11 cellular contexts compared by ENCODE assay signal in genomic region chr20:2217857-2218529, GRCh38.
DNase-seq lines count a peak whose midpoint lies in the region; ATAC-seq and TF ChIP-seq lines count a peak whose summit lies in the region.
"Had no signal": no experiment of that assay in that cellular context is flagged by ENCODE, and none has a peak within 500 bp of the region (broad histone marks: within the 10 kb centered on the region; RNA-seq: fewer than 3 reads in every experiment).

No MANE protein-coding gene starts in this region.

- POLR2A ChIA-PET in naive thymus-derived CD4-positive, alpha-beta T cell (lab: Charles Lee): no interaction called here

- peak overlapping the region; percentile 75; the same call in 1 of the 2 replicates for H2AFZ ChIP-seq in Karpas-422 (ENCODE audit: low read length)
- H2AFZ ChIP-seq: GM23338 had no signal

- H3K4me3 ChIP-seq in GM06990 (replicated peaks; ENCODE audit: low read depth, low read length) (no peak overlapping the region), Karpas-422 (ENCODE audit: low read length) (no peak overlapping the region), SJCRH30 (no peak overlapping the region)
- no peak overlapping the region for H3K4me3 ChIP-seq in naive thymus-derived CD4-positive, alpha-beta T cell (ENCODE audit: low read length)
- H3K4me3 ChIP-seq: GM23338 had no signal

- H3K4me1 ChIP-seq in Karpas-422 (ENCODE audit: low read length) (no peaks in the 10 kb centered on the region), SJCRH30 (no peaks in the 10 kb centered on the region)
- no peaks in the 10 kb centered on the region for H3K4me1 ChIP-seq in naive thymus-derived CD4-positive, alpha-beta T cell (ENCODE audit: control insufficient read depth in 2 of 2, insufficient read depth in 2 of 2, low read length in 2 of 2)

- H3K9me3 ChIP-seq in Karpas-422 (ENCODE audit: low read length) (no peaks in the 10 kb centered on the region), SJCRH30 (replicated peaks) (no peaks in the 10 kb centered on the region)
- peaks cover 0 to 2% (median 0%) of the 10 kb centered on the region in 3 experiments for H3K9me3 ChIP-seq in naive thymus-derived CD4-positive, alpha-beta T cell (ENCODE audit: control insufficient read depth in 2 of 3, low read length in 3 of 3)

- CTCF ChIA-PET in naive thymus-derived CD4-positive, alpha-beta T cell (lab: Charles Lee): no interaction called here

- H3K9me3 Mint-ChIP-seq in naive thymus-derived CD4-positive, alpha-beta T cell: peaks cover 0 to 21% (median 6%) of the 10 kb centered on the region in 11 donors

- no peaks in the 10 kb centered on the region for H3K9me2 ChIP-seq in Karpas-422 (replicated peaks; ENCODE audit: insufficient read depth, low read length)

- H3K36me3 ChIP-seq in GM06990 (ENCODE audit: control insufficient read depth, insufficient read depth, low read length) (no peaks in the 10 kb centered on the region), Karpas-422 (ENCODE audit: insufficient read depth, low read length) (no peaks in the 10 kb centered on the region), SJCRH30 (no peaks in the 10 kb centered on the region)
- H3K36me3 ChIP-seq in naive thymus-derived CD4-positive, alpha-beta T cell (ENCODE audit: control insufficient read depth in 2 of 3, insufficient read depth in 3 of 3, low read length in 3 of 3): no peaks in the 10 kb centered on the region

- peaks cover 0 to 18% (median 5%) of the 10 kb centered on the region in 5 donors for H3K27me3 Mint-ChIP-seq in naive thymus-derived CD4-positive, alpha-beta T cell

- peaks cover 0 to 12% (median 5%) of the 10 kb centered on the region in 7 donors for H3K4me1 Mint-ChIP-seq in naive thymus-derived CD4-positive, alpha-beta T cell

- H3K79me2 ChIP-seq in Karpas-422 (ENCODE audit: low read length): no peaks in the 10 kb centered on the region

- H3K27me3 ChIP-seq in GM06990 (replicated peaks; ENCODE audit: control insufficient read depth, insufficient read depth, low read length): no peaks in the 10 kb centered on the region
- no peaks in the 10 kb centered on the region for H3K27me3 ChIP-seq in Karpas-422 (ENCODE audit: low read length)
- no peaks in the 10 kb centered on the region for H3K27me3 ChIP-seq in naive thymus-derived CD4-positive, alpha-beta T cell (ENCODE audit: control insufficient read depth in 2 of 2, insufficient read depth in 2 of 2, low read length in 2 of 2)
- no peaks in the 10 kb centered on the region for H3K27me3 ChIP-seq in SJCRH30

- no peak overlapping the region for H3K4me2 ChIP-seq in Karpas-422 (ENCODE audit: low read depth, low read length, poor library complexity, severe bottlenecking)
- H3K4me2 ChIP-seq: GM23338 had no signal

- peak overlapping the region in 1 of 9 donors; percentile 4 for H3K27ac Mint-ChIP-seq in naive thymus-derived CD4-positive, alpha-beta T cell
- H3K27ac Mint-ChIP-seq: GM23338 had no signal

- H3K4me3 Mint-ChIP-seq in naive thymus-derived CD4-positive, alpha-beta T cell: no peak overlapping the region
- H3K4me3 Mint-ChIP-seq: GM23338 had no signal

- H4K20me1 ChIP-seq in Karpas-422 (ENCODE audit: insufficient read depth, low read depth, low read length): no peaks in the 10 kb centered on the region

- intact Hi-C loops in naive thymus-derived CD4-positive, alpha-beta T cell (cut with micrococcal nuclease): no loop called here

- peaks cover 0 to 6% (median 0%) of the 10 kb centered on the region in 5 donors for H3K36me3 Mint-ChIP-seq in naive thymus-derived CD4-positive, alpha-beta T cell

- peak; percentile 40 for DNase-seq in GM06990 (ENCODE audit: extremely low read depth, insufficient read length)
- DNase-seq in Karpas-422: peak; percentile 57
- DNase-seq in activated T-cell treated with anti-CD3 and anti-CD28 coated beads for 48 hours (ENCODE audit: low read depth): peak; percentile 9
- no peak for DNase-seq in naive thymus-derived CD4-positive, alpha-beta T cell
- DNase-seq in SJCRH30: no peak
- DNase-seq: activated CD4-positive, alpha-beta T cell treated with anti-CD3 and anti-CD28 coated beads, Interleukin-2, amount 50 U/mL, for 1 hour; NCI-H1930 had no signal

- H3K27ac ChIP-seq in Karpas-422 (ENCODE audit: low read length): no peak overlapping the region
- no peak overlapping the region for H3K27ac ChIP-seq in naive thymus-derived CD4-positive, alpha-beta T cell (ENCODE audit: low read depth, low read length)
- H3K27ac ChIP-seq in SJCRH30: no peak overlapping the region

- no peak for TF ChIP-seq CTCF in GM06990 (IDR thresholded peaks at IDR 0.05; ENCODE audit: insufficient read depth, low read length, poor library complexity, severe bottlenecking)

- no peak overlapping the region for H3K9ac ChIP-seq in Karpas-422 (ENCODE audit: low read length)

- ATAC-seq in naive thymus-derived CD4-positive, alpha-beta T cell: peak; percentile 88
- no peak for ATAC-seq in HG03039 (IDR thresholded peaks at IDR 0.05; ENCODE audit: unreplicated experiment)
- no peak for ATAC-seq in HG02884 (IDR thresholded peaks at IDR 0.05; ENCODE audit: unreplicated experiment)
- ATAC-seq in GM18873 (IDR thresholded peaks at IDR 0.05; ENCODE audit: low FRiP score, unreplicated experiment): no peak
- ATAC-seq: GM23338 had no signal

Comparison
In these comparisons a context has a peak if more than half of its experiments do, and no peak if none do; other contexts are left out.
1. DNase-seq: peak in GM06990 (single experiment), Karpas-422 (single experiment) and activated T-cell treated with anti-CD3 and anti-CD28 coated beads for 48 hours (single experiment); none in naive thymus-derived CD4-positive, alpha-beta T cell (0 of 9) and SJCRH30 (0 of 2).